25 cellular contexts compared by ENCODE assay signal in genomic region chr16:52631711-52632110, GRCh38.
"Had no signal": no experiment of that assay in that cellular context is flagged by ENCODE, and none has a peak within 500 bp of the region (broad histone marks: within the 10 kb centered on the region; RNA-seq: fewer than 3 reads in every experiment).

No MANE protein-coding gene starts in this region.

- H3K4me1 ChIP-seq: esophagus muscularis mucosa, foreskin keratinocyte, gastroesophageal sphincter, heart left ventricle, left ventricle myocardium inferior, lower lobe of right lung had no signal

- H3K27me3 ChIP-seq: esophagus muscularis mucosa, foreskin keratinocyte, gastroesophageal sphincter, heart left ventricle, hepatocyte had no signal

- FAIRE-seq: colon, endothelial cell of umbilical vein, frontal cortex, kidney had no signal

- H2AFZ ChIP-seq: hepatocyte had no signal

- ATAC-seq: foreskin keratinocyte, gastroesophageal sphincter, heart left ventricle, left lobe of liver, lower lobe of right lung had no signal

- H3K79me2 ChIP-seq: hepatocyte had no signal

- H3K4me2 ChIP-seq: hepatocyte had no signal

- H3K4me3 ChIP-seq: coronary artery, dorsolateral prefrontal cortex, esophagus muscularis mucosa, gastroesophageal sphincter, heart left ventricle, hepatocyte, left ventricle myocardium inferior, lower lobe of right lung, mucosa of descending colon had no signal

- H3K9me3 ChIP-seq: lower lobe of right lung had no signal

- H3K27ac ChIP-seq: coronary artery, dorsolateral prefrontal cortex, esophagus muscularis mucosa, foreskin keratinocyte, gastroesophageal sphincter, heart left ventricle, hepatocyte, left ventricle myocardium inferior, lower lobe of right lung had no signal

- H3K36me3 ChIP-seq: esophagus muscularis mucosa, gastroesophageal sphincter, heart left ventricle, left ventricle myocardium inferior, lower lobe of right lung had no signal

- DNase-seq: dermis blood vessel endothelial cell; dorsolateral prefrontal cortex; effector CD4-positive, alpha-beta T cell; effector memory CD4-positive, alpha-beta T cell; foreskin keratinocyte; heart left ventricle; hypothalamus; immature natural killer cell; islet precursor cell; kidney; kidney glomerular epithelial cell; left colon; left ventricle myocardium inferior; lower lobe of right lung; mesenchymal stem cell; mucosa of descending colon; naive B cell had no signal
